In the genomic region with DNA sequence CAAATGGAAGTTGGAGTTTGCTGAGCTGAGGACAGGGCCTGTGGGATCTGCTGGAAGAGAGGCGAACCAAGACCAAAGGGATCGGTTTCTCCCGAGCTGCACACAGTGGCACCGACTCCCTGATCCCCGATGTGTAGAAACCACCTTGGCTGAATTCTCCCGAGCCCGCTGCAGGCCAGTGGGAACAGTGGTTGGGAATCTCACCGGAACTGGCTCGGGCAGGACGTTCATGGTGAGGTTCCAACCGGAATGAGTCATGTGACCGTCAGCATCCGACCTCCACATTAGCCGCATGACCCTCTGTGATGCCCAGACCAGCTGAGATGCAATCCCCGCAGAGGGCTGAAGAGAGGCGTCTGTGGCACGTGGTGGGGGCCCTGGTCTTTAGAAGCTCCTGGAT, we compare ENCODE assay signal across 21 cellular contexts.
"Had no signal": no experiment of that assay in that cellular context is flagged by ENCODE, and none has a peak within 500 bp of the region (broad histone marks: within the 10 kb centered on the region; RNA-seq: fewer than 3 reads in every experiment).

No MANE protein-coding gene starts in this region.

- H3K9me3 ChIP-seq: SJCRH30 had no signal

- H3K27ac Mint-ChIP-seq: IgD-negative memory B cell had no signal

- H3K27ac ChIP-seq: KMS-11, RWPE1, SJCRH30 had no signal

- H3K4me1 Mint-ChIP-seq: IgD-negative memory B cell had no signal

- DNase-seq: Kasumi-1, MM.1S, NCI-H1092 treated with DMSO at 0.1 percent for 48 hours, NCI-H1436, NCI-H187, NCI-H2029, NCI-H2081 treated with DMSO at 0.1 percent for 48 hours, NCI-H2171, NCI-H226, NCI-H446, NCI-H510A, NCI-H524 treated with DMSO at 0.1 percent for 48 hours, NCI-H69, NCI-H774, SHP77 treated with DMSO at 0.1 percent for 48 hours, SJCRH30 had no signal

- H3K4me2 ChIP-seq: KMS-11 had no signal

- H3K36me3 Mint-ChIP-seq: IgD-negative memory B cell had no signal

- ATAC-seq: K562, SK-N-SH treated with all-trans-retinoic acid at 6 μM for 48 hours had no signal

- H3K27me3 Mint-ChIP-seq: IgD-negative memory B cell had no signal

- H3K4me3 Mint-ChIP-seq: IgD-negative memory B cell had no signal

- H3K4me1 ChIP-seq: SJCRH30 had no signal

- H3K9ac ChIP-seq: KMS-11 had no signal

- H3K4me3 ChIP-seq: K562, SJCRH30 had no signal

- H3K36me3 ChIP-seq: SJCRH30 had no signal
